ENCODE assay signal across 13 cellular contexts in genomic region chr1:26045712-26046312, GRCh38. TPM values are rescaled to one million over a fixed set of nuclear protein-coding genes. Genes with fewer than 3 reads are reported as not detected.
DNase-seq lines count a peak whose midpoint lies in the region; ATAC-seq and TF ChIP-seq lines count a peak whose summit lies in the region.
"Had no signal": no experiment of that assay in that cellular context is flagged by ENCODE, and none has a peak within 500 bp of the region (broad histone marks: within the 10 kb centered on the region; RNA-seq: fewer than 3 reads in every experiment).

Gene SLC30A2 (minus strand): TSS chr1:26046118. CDS start chr1:26045896, 222 bp downstream.

- TF ChIP-seq CTCF in nephron progenitor cell (IDR thresholded peaks at IDR 0.05) = no peak

- H3K36me3 Mint-ChIP-seq in nephron progenitor cell (ENCODE audit: low read depth) = no peaks in the 10 kb centered on the region
- H3K36me3 Mint-ChIP-seq in activated CD4-positive, alpha-beta memory T cell treated with anti-CD3 and anti-CD28 coated beads, Interleukin-2, amount 10 ng/mL, durations not matched to agents 7 days and 5 days (ENCODE audit: low read depth) = no peaks in the 10 kb centered on the region

- peak within 1 kb of the TSS; percentile 12 to 20 for H3K4me3 ChIP-seq in esophagus (ENCODE audit: low read depth in 1 of 2, low read length in 2 of 2)

- no peak within 1 kb of the TSS for H3K27ac ChIP-seq in esophagus (ENCODE audit: low read depth in 2 of 2, low read length in 1 of 2)

- peaks cover 10 to 18% of the 10 kb centered on the region in 2 donors for H3K27me3 ChIP-seq in esophagus (ENCODE audit: control insufficient read depth in 1 of 2, insufficient read depth in 2 of 2, low read length in 2 of 2)

- peak; percentile 71 for DNase-seq in ELF-1 (ENCODE audit: low read depth, low spot score)
- peak; percentile 42 for DNase-seq in NCI-H1105 (lab: John Stamatoyannopoulos, UW)
- peak; percentile 57 for DNase-seq in nephron progenitor cell
- DNase-seq in activated CD4-positive, alpha-beta memory T cell treated with anti-CD3 and anti-CD28 coated beads, Interleukin-2, amount 10 ng/mL, durations not matched to agents 7 days and 5 days = no peak
- DNase-seq in activated CD4-positive, CD25-positive, alpha-beta regulatory T cell (lab: John Stamatoyannopoulos, UW) = no peak
- DNase-seq: NCI-H146, nucleus accumbens, T-helper 1 cell had no signal

- no peaks in the 10 kb centered on the region for H3K9me3 Mint-ChIP-seq in nephron progenitor cell
- no peaks in the 10 kb centered on the region for H3K9me3 Mint-ChIP-seq in activated CD4-positive, alpha-beta memory T cell treated with anti-CD3 and anti-CD28 coated beads, Interleukin-2, amount 10 ng/mL, durations not matched to agents 7 days and 5 days
- H3K9me3 Mint-ChIP-seq: activated T-helper 2 cell treated with anti-CD3 and anti-CD28 coated beads, Interferon-gamma antibody, Interleukin-2, Interleukin-4, amounts not matched to agents 10 μg/mL and 5 μg/mL and 100 μg/mL, durations not matched to agents 14 hours and 24 hours and 36 hours had no signal

- WGBS in esophagus, 2 donors = 0 to 1% methylated on average over 69 of the region's 69 CpGs

- peaks cover 0 to 6% of the 10 kb centered on the region in 2 donors for H3K4me1 ChIP-seq in esophagus (ENCODE audit: control insufficient read depth in 2 of 2, insufficient read depth in 2 of 2, low read length in 1 of 2)

- CTCF ChIA-PET in activated CD4-positive, alpha-beta memory T cell treated with anti-CD3 and anti-CD28 coated beads, Interleukin-2, amount 10 ng/mL, durations not matched to agents 7 days and 5 days (lab: Charles Lee) = interaction anchor here (1.3 kb wide), 1 partner anchor 11 kb away, joined by 3 read pairs; no protein-coding TSS in a partner anchor

- H3K4me1 Mint-ChIP-seq in nephron progenitor cell = peaks cover 14% of the 10 kb centered on the region
- H3K4me1 Mint-ChIP-seq in activated CD4-positive, alpha-beta memory T cell treated with anti-CD3 and anti-CD28 coated beads, Interleukin-2, amount 10 ng/mL, durations not matched to agents 7 days and 5 days = peaks cover 3% of the 10 kb centered on the region

- H3K4me3 Mint-ChIP-seq in nephron progenitor cell = peak within 1 kb of the TSS; percentile 72
- H3K4me3 Mint-ChIP-seq in activated CD4-positive, alpha-beta memory T cell treated with anti-CD3 and anti-CD28 coated beads, Interleukin-2, amount 10 ng/mL, durations not matched to agents 7 days and 5 days = no peak within 1 kb of the TSS

- ATAC-seq in GM21367 (IDR thresholded peaks at IDR 0.05; ENCODE audit: unreplicated experiment) = no peak
- ATAC-seq in HG03095 (IDR thresholded peaks at IDR 0.05; ENCODE audit: unreplicated experiment) = no peak

- H3K36me3 ChIP-seq in esophagus (ENCODE audit: control insufficient read depth in 2 of 2, insufficient read depth in 2 of 2, low read length in 1 of 2) = no peaks in the 10 kb centered on the region

- POLR2A ChIA-PET in activated CD4-positive, alpha-beta memory T cell treated with anti-CD3 and anti-CD28 coated beads, Interleukin-2, amount 10 ng/mL, durations not matched to agents 7 days and 5 days (lab: Charles Lee) = no interaction called here

- no peaks in the 10 kb centered on the region for H3K9me3 ChIP-seq in esophagus (ENCODE audit: control insufficient read depth in 2 of 2, insufficient read depth in 1 of 2, low read depth in 1 of 2, low read length in 1 of 2)

- peaks cover 97% of the 10 kb centered on the region for H3K27me3 Mint-ChIP-seq in nephron progenitor cell (ENCODE audit: low read depth, poor library complexity)
- peaks cover 70% of the 10 kb centered on the region for H3K27me3 Mint-ChIP-seq in activated CD4-positive, alpha-beta memory T cell treated with anti-CD3 and anti-CD28 coated beads, Interleukin-2, amount 10 ng/mL, durations not matched to agents 7 days and 5 days

- no peak within 1 kb of the TSS for H3K27ac Mint-ChIP-seq in nephron progenitor cell
- no peak within 1 kb of the TSS for H3K27ac Mint-ChIP-seq in activated CD4-positive, alpha-beta memory T cell treated with anti-CD3 and anti-CD28 coated beads, Interleukin-2, amount 10 ng/mL, durations not matched to agents 7 days and 5 days
- H3K27ac Mint-ChIP-seq: activated T-helper 2 cell treated with anti-CD3 and anti-CD28 coated beads, Interferon-gamma antibody, Interleukin-2, Interleukin-4, amounts not matched to agents 10 μg/mL and 5 μg/mL and 100 μg/mL, durations not matched to agents 14 hours and 24 hours and 36 hours had no signal

RNA-seq across cellular contexts. Expression of gene SLC30A2, which starts in this region (rescaled TPM):
- polyA plus RNA-seq in esophagus = under 1 TPM in 1 of 2 donors, not detected in 1; 0.01 TPM
- not detected for total RNA-seq in activated CD4-positive, alpha-beta memory T cell treated with anti-CD3 and anti-CD28 coated beads, Interleukin-2, amount 10 ng/mL, durations not matched to agents 7 days and 5 days
- total RNA-seq: activated T-helper 2 cell treated with anti-CD3 and anti-CD28 coated beads, Interferon-gamma antibody, Interleukin-2, Interleukin-4, amounts not matched to agents 10 μg/mL and 5 μg/mL and 100 μg/mL, durations not matched to agents 14 hours and 24 hours and 36 hours; fibroblast of lung had no signal
- polyA plus RNA-seq: fibroblast of lung had no signal

Comparison
In these comparisons a context has a peak if more than half of its experiments do, and no peak if none do; other contexts are left out.
1. DNase-seq: peak in ELF-1 (single experiment), NCI-H1105 (single experiment) and nephron progenitor cell (single experiment); none in activated CD4-positive, alpha-beta memory T cell treated with anti-CD3 and anti-CD28 coated beads, Interleukin-2, amount 10 ng/mL, durations not matched to agents 7 days and 5 days (single experiment) and activated CD4-positive, CD25-positive, alpha-beta regulatory T cell (0 of 4).